8 cellular contexts compared by ENCODE assay signal in the genomic region with DNA sequence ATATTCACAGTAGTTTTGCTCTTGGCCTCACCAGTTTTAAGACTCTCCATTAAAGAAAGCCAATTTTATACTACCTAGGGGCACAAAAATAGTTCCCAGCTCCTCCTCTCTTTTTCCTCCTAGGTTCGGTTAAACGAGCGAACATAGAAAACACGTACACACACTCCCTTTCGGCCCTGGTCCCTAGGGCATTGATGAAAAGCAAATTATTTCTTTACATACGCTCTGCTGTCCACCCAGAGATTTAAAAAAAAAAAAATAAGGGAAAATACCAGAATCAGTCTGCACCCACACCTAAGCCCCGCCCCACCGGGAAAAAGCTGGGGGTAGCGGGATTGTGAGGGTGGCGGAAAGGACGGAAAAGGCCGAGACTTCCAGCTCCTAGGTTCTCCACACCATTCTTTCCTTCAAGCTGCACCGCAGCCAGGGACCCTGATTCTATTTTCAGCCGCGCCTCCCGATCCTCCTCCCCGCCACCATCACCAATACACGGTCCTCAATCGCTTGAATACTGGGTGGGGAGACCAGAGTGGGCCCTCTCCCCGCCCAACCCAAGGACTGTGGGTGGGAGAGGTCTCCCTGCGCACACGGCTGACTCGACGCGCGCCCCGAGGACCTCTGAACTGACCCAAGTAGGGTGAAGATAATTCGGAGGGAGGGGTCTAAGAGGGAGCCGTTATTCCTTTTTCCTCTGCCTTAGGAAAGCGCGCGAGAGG. TPM values are rescaled to one million over a fixed set of nuclear protein-coding genes. Genes with fewer than 3 reads are reported as not detected.
DNase-seq lines count a peak whose midpoint lies in the region; ATAC-seq and TF ChIP-seq lines count a peak whose summit lies in the region.

No MANE protein-coding gene starts in this region.

- H3K4me1 ChIP-seq in naive thymus-derived CD4-positive, alpha-beta T cell (ENCODE audit: control insufficient read depth in 2 of 2, insufficient read depth in 2 of 2, low read length in 2 of 2) = peaks cover 13 to 20% of the 10 kb centered on the region in 2 donors

- H3K36me3 Mint-ChIP-seq in Calu3 (ENCODE audit: insufficient read depth, unreplicated experiment) = peaks cover 21% of the 10 kb centered on the region
- H3K36me3 Mint-ChIP-seq in naive thymus-derived CD4-positive, alpha-beta T cell = peaks cover 0 to 10% (median 5%) of the 10 kb centered on the region in 5 donors

- TF ChIP-seq RAD21 in Ishikawa (IDR thresholded peaks at IDR 0.05; ENCODE audit: low read depth) = no peak

- peak overlapping the region; percentile 91 for H3K27ac ChIP-seq in naive thymus-derived CD4-positive, alpha-beta T cell (ENCODE audit: low read depth, low read length)

- H3K27me3 ChIP-seq in naive thymus-derived CD4-positive, alpha-beta T cell (ENCODE audit: control insufficient read depth in 2 of 2, insufficient read depth in 2 of 2, low read length in 2 of 2) = no peaks in the 10 kb centered on the region

- ATAC-seq in GM19463 (IDR thresholded peaks at IDR 0.05; ENCODE audit: unreplicated experiment) (peak; percentile 1), GM18520 (IDR thresholded peaks at IDR 0.05; ENCODE audit: unreplicated experiment) (no peak), GM18858 (IDR thresholded peaks at IDR 0.05; ENCODE audit: unreplicated experiment) (no peak)
- ATAC-seq in naive thymus-derived CD4-positive, alpha-beta T cell = no peak

- peak overlapping the region; percentile 94 for H3K4me3 Mint-ChIP-seq in Calu3 (ENCODE audit: low read depth, unreplicated experiment)
- peak overlapping the region; percentile 93 to 100 (median 98) for H3K4me3 Mint-ChIP-seq in naive thymus-derived CD4-positive, alpha-beta T cell

- TF ChIP-seq EP300 in Ishikawa (IDR thresholded peaks at IDR 0.05; ENCODE audit: borderline replicate concordance) = no peak

- POLR2A ChIA-PET in naive thymus-derived CD4-positive, alpha-beta T cell (lab: Charles Lee) = interaction anchor here (1.1 kb wide), 1 partner anchor 29 kb away, joined by 3 read pairs; no protein-coding TSS in a partner anchor

- peak overlapping the region; percentile 93 for H3K27ac Mint-ChIP-seq in Calu3 (ENCODE audit: unreplicated experiment)
- H3K27ac Mint-ChIP-seq in naive thymus-derived CD4-positive, alpha-beta T cell = peak overlapping the region; percentile 94 to 100 (median 99)

- no peaks in the 10 kb centered on the region for H3K27me3 Mint-ChIP-seq in Calu3 (ENCODE audit: unreplicated experiment)
- no peaks in the 10 kb centered on the region for H3K27me3 Mint-ChIP-seq in naive thymus-derived CD4-positive, alpha-beta T cell

- intact Hi-C loops in Calu3 (cut with micrococcal nuclease; ENCODE audit: unreplicated experiment) = loop anchor here (5.0 kb wide), 1 partner anchor 55 kb away; no protein-coding TSS in a partner anchor
- intact Hi-C loops in naive thymus-derived CD4-positive, alpha-beta T cell (cut with micrococcal nuclease) = loop anchor here (5.0 to 10.0 kb wide), 10 partner anchors 55 to 1810 kb away; a partner anchor contains a TSS

- no peak for TF ChIP-seq CTCF in Calu3 (IDR thresholded peaks at IDR 0.05; ENCODE audit: unreplicated experiment)
- TF ChIP-seq CTCF in epithelial cell of proximal tubule (conservative IDR thresholded peaks at IDR 0.05; ENCODE audit: low read depth, low read length) = no peak

- no peaks in the 10 kb centered on the region for H3K4me1 Mint-ChIP-seq in Calu3 (ENCODE audit: low read depth, unreplicated experiment)
- peaks cover 21 to 75% (median 57%) of the 10 kb centered on the region in 7 donors for H3K4me1 Mint-ChIP-seq in naive thymus-derived CD4-positive, alpha-beta T cell

- peak overlapping the region; percentile 98 for H3K4me3 ChIP-seq in epithelial cell of proximal tubule (ENCODE audit: low read depth, low read length)
- H3K4me3 ChIP-seq in naive thymus-derived CD4-positive, alpha-beta T cell (ENCODE audit: low read length) = peak overlapping the region; percentile 91

- H3K9me3 ChIP-seq in naive thymus-derived CD4-positive, alpha-beta T cell (ENCODE audit: control insufficient read depth in 2 of 3, low read length in 3 of 3) = no peaks in the 10 kb centered on the region

- CTCF ChIA-PET in Calu3 (lab: Charles Lee) = interaction anchor here (0.7 kb wide), 2 partner anchors 53 to 83 kb away, joined by 3 read pairs; no protein-coding TSS in a partner anchor
- CTCF ChIA-PET in naive thymus-derived CD4-positive, alpha-beta T cell (lab: Charles Lee) = no interaction called here

- H3K36me3 ChIP-seq in naive thymus-derived CD4-positive, alpha-beta T cell (ENCODE audit: control insufficient read depth in 2 of 3, insufficient read depth in 3 of 3, low read length in 3 of 3) = peaks cover 0 to 6% (median 0%) of the 10 kb centered on the region in 3 experiments

- peak; percentile 49 for DNase-seq in Calu3
- peak; percentile 12 for DNase-seq in T1000 (lab: John Stamatoyannopoulos, UW)
- DNase-seq in epithelial cell of proximal tubule (ENCODE audit: low read depth) = no peak
- DNase-seq in naive thymus-derived CD4-positive, alpha-beta T cell = peak in 2 of 9 donors; percentile 10 to 39

- no peaks in the 10 kb centered on the region for H3K9me3 Mint-ChIP-seq in Calu3 (ENCODE audit: low read depth, unreplicated experiment)
- no peaks in the 10 kb centered on the region for H3K9me3 Mint-ChIP-seq in naive thymus-derived CD4-positive, alpha-beta T cell

- BruUV-seq in Calu3 (replicated peaks; lab: Mats Ljungman, UMichigan) = no TSS peak

TF ChIP-seq in Ishikawa, 13 proteins besides CTCF, POLR2A, EP300 and RAD21:
- 0 out of 2 replicates have a peak, but pooled peaks have one; percentile 30 for TF ChIP-seq ZBTB7A (IDR thresholded peaks at IDR 0.05; ENCODE audit: low read depth)
- no peak for TF ChIP-seq EGR1 (IDR thresholded peaks at IDR 0.05)

RNA-seq across cellular contexts. Expression of a gene that starts 0.8 kb away (rescaled TPM):
- total RNA-seq in Calu3 (2022) = 46.1 and 53.9 TPM in 2 replicates
- 22.6 and 47.5 TPM in 2 replicates for total RNA-seq in epithelial cell of proximal tubule
- total RNA-seq in naive thymus-derived CD4-positive, alpha-beta T cell = 10 to 100 TPM; 40.5 to 67.2 (median 58.7) TPM
- polyA plus RNA-seq in naive thymus-derived CD4-positive, alpha-beta T cell = 10 to 100 TPM; 29.6 to 61.7 TPM

RNA-seq across cellular contexts. Expression of a gene that starts 14.3 kb away (rescaled TPM):
- total RNA-seq in Calu3 (2022) = 209 and 225 TPM in 2 replicates
- 362 and 366 TPM in 2 replicates for total RNA-seq in epithelial cell of proximal tubule
- total RNA-seq in naive thymus-derived CD4-positive, alpha-beta T cell = 100 to 1,000 TPM in 1 of 5 experiments, 10 to 100 TPM in 4; 70.3 to 220 (median 77.6) TPM
- polyA plus RNA-seq in naive thymus-derived CD4-positive, alpha-beta T cell = 100 to 1,000 TPM; 342 to 441 TPM
